ENCODE assay signal across 1 cellular context in the genomic region with DNA sequence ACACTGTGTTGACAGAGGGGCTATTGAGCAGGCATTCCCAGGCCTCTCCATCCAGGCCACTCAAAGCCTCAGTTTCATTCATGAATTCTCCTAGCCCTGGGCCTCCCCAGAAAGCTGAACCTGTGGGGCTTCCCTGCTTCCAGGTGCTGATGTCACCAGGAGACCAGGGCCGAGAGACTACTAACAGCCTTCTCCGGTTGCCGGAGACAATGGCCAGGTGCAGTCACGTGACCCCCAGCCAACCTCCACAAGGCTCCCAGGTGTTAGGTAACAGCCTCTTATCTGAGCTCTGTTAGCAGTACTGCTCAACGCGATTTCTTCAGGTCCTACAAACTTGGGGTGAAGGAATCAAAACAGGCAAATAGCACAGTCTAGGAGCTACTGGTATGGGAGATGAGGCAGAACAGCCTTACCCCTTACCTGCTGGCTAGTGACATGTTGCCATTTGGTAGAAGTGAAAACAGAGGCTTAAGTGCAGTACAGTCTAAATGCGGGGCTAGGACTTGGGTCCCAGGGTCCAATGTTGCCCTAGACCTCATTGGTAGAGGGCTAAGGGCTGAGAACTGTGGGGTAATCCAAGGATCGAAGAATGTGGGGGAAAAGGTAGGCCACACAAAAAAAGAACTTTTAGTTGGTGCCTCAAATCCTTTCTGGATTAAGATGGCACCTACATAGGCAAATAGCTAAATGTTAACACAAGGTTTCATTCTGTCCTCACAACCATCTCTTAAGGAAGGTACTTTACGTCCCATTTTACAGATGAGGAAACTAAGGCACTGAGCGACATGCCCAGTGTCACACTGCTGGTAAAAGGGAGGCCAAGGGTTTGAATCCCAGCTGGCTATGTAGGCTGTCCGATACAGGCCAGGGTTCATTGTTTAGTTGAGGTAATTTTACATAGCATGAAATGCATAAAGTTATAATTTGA.
A peak's percentile ranks its signal among the peaks of the same experiment; 100 is the strongest.
TF ChIP-seq lines count a peak whose summit lies in the region.

No MANE protein-coding gene starts in this region.

TF ChIP-seq in H1, 55 proteins besides CTCF, POLR2A, EP300 and RAD21 (continued from another document):
- TF ChIP-seq EGR1 (IDR thresholded peaks at IDR 0.05; ENCODE audit: borderline replicate concordance, low read depth, low read length) (no peak), JUN (IDR thresholded peaks at IDR 0.05; ENCODE audit: low read depth, low read length) (no peak), KDM5A (IDR thresholded peaks at IDR 0.05; ENCODE audit: low read length) (no peak), POLR2AphosphoS5 (IDR thresholded peaks at IDR 0.05; ENCODE audit: low read depth, low read length) (no peak), CTBP2 (IDR thresholded peaks at IDR 0.05; ENCODE audit: borderline replicate concordance, insufficient read depth, insufficient read length, low read length) (no peak), ASH2L (IDR thresholded peaks at IDR 0.05; ENCODE audit: low read length) (peak; percentile 74), CHD1 (IDR thresholded peaks at IDR 0.05; ENCODE audit: low read depth, low read length) (no peak), SIN3A (conservative IDR thresholded peaks at IDR 0.05 in 1 of 2, IDR thresholded peaks at IDR 0.05 in 1 of 2; ENCODE audit: low read depth in 1 of 2, low read length in 2 of 2) (no peak), ZNF274 (IDR thresholded peaks at IDR 0.05; ENCODE audit: borderline replicate concordance, extremely low read depth, low read length) (no peak), SUZ12 (IDR thresholded peaks at IDR 0.05; ENCODE audit: low read length) (no peak), RFX5 (IDR thresholded peaks at IDR 0.05; ENCODE audit: borderline replicate concordance, low read depth, low read length) (no peak), TEAD4 (IDR thresholded peaks at IDR 0.05; ENCODE audit: low read depth, low read length) (no peak), CBX5 (IDR thresholded peaks at IDR 0.05; ENCODE audit: low read depth, low read length) (no peak), PHF8 (conservative IDR thresholded peaks at IDR 0.05; ENCODE audit: low read depth, low read length) (no peak), CHD2 (IDR thresholded peaks at IDR 0.05; ENCODE audit: low read length) (no peak), GABPA (IDR thresholded peaks at IDR 0.05; ENCODE audit: borderline replicate concordance, insufficient read depth, low read length) (no peak), TBP (IDR thresholded peaks at IDR 0.05; ENCODE audit: low read depth, low read length) (peak; percentile 39; the same call in 1 of the 2 replicates)
- TF ChIP-seq, protein P1, sequence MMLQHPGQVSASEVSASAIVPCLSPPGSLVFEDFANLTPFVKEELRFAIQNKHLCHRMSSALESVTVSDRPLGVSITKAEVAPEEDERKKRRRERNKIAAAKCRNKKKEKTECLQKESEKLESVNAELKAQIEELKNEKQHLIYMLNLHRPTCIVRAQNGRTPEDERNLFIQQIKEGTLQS (IDR thresholded peaks at IDR 0.05; ENCODE audit: insufficient read depth, low read depth, low read length) = peak; percentile 77
- TF ChIP-seq, protein P2, sequence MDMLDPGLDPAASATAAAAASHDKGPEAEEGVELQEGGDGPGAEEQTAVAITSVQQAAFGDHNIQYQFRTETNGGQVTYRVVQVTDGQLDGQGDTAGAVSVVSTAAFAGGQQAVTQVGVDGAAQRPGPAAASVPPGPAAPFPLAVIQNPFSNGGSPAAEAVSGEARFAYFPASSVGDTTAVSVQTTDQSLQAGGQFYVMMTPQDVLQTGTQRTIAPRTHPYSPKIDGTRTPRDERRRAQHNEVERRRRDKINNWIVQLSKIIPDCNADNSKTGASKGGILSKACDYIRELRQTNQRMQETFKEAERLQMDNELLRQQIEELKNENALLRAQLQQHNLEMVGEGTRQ (IDR thresholded peaks at IDR 0.05; ENCODE audit: low read length) = peak; percentile 97
TF ChIP-seq in H1: peak in this region for 15.
